In genomic region chr5:88034520-88034919, GRCh38 we compare ENCODE assay signal across 31 cellular contexts.
"Had no signal": no experiment of that assay in that cellular context is flagged by ENCODE, and none has a peak within 500 bp of the region (broad histone marks: within the 10 kb centered on the region; RNA-seq: fewer than 3 reads in every experiment).

No MANE protein-coding gene starts in this region.

- DNase-seq: activated effector memory CD4-positive, alpha-beta T cell treated with anti-CD3 and anti-CD28 coated beads, Interleukin-2, amount 50 U/mL, for 16 hours; activated effector memory CD4-positive, alpha-beta T cell treated with Interleukin-2 at 50 U/mL for 16 hours; activated gamma-delta T cell; activated gamma-delta T cell treated with Interleukin-2 at 50 U/mL for 16 hours; activated naive CD4-positive, alpha-beta T cell; activated naive CD4-positive, alpha-beta T cell treated with anti-CD3 and anti-CD28 coated beads for 36 hours; activated naive CD4-positive, alpha-beta T cell treated with anti-CD3 and anti-CD28 coated beads, Interleukin-2, amount 10 ng/mL, durations not matched to agents 7 days and 5 days; activated naive CD4-positive, alpha-beta T cell treated with anti-CD3 and anti-CD28 coated beads, Interleukin-2, amount 50 U/mL, for 16 hours; activated naive CD4-positive, alpha-beta T cell treated with Interleukin-2 at 50 U/mL for 16 hours; activated naive CD8-positive, alpha-beta T cell treated with anti-CD3 and anti-CD28 coated beads for 36 hours; activated naive CD8-positive, alpha-beta T cell treated with anti-CD3 and anti-CD28 coated beads, Interleukin-2, amount 10 ng/mL, durations not matched to agents 7 days and 5 days; activated naive CD8-positive, alpha-beta T cell treated with anti-CD3 and anti-CD28 coated beads, Interleukin-2, amount 50 U/mL, for 24 hours; activated T-cell treated with anti-CD3 and anti-CD28 coated beads, Interleukin-2, amount 50 U/mL, for 24 hours; activated T-cell treated with anti-CD3 and anti-CD28 coated beads, Interleukin-2, amount 50 U/mL, for 4 hours; activated T-cell treated with anti-CD3 and anti-CD28 coated beads, Interleukin-2, amount 50 U/mL, for 48 hours; activated T-cell treated with anti-CD3 and anti-CD28 coated beads, Interleukin-2, amount 50 U/mL, for 72 hours; adrenal gland; amniotic stem cell; amygdala; anterior cingulate cortex; aorta; body of pancreas; brain microvascular endothelial cell; caudate nucleus; central memory CD4-positive, alpha-beta T cell; cerebellar nuclear complex had no signal

- H3K9me3 ChIP-seq: adrenal gland, ascending aorta, body of pancreas, breast epithelium had no signal

- H3K27me3 ChIP-seq: adrenal gland, ascending aorta, body of pancreas, brain microvascular endothelial cell, breast epithelium, cardiac muscle cell had no signal

- H3K4me3 ChIP-seq: adrenal gland, ascending aorta, body of pancreas, breast epithelium, cardiac muscle cell had no signal

- H3K4me1 ChIP-seq: adrenal gland, ascending aorta, body of pancreas, breast epithelium had no signal

- H3K36me3 ChIP-seq: adrenal gland, ascending aorta, brain microvascular endothelial cell, breast epithelium, cardiac muscle cell had no signal

- ATAC-seq: activated naive CD4-positive, alpha-beta T cell treated with anti-CD3 and anti-CD28 coated beads, Interleukin-2, amount 50 U/mL, for 72 hours; activated naive CD8-positive, alpha-beta T cell treated with anti-CD3 and anti-CD28 coated beads, Interleukin-2, amount 50 U/mL, for 24 hours; activated T-cell treated with anti-CD3 and anti-CD28 coated beads, Interleukin-2, amount 50 U/mL, for 4 hours; activated T-cell treated with anti-CD3 and anti-CD28 coated beads, Interleukin-2, amount 50 U/mL, for 72 hours; activated T-helper 17 cell treated with anti-CD3 and anti-CD28 coated beads, Interleukin-2, amount 50 U/mL, for 72 hours; body of pancreas had no signal
